8 cellular contexts compared by ENCODE assay signal in genomic region chr6:30828027-30828962, GRCh38. TPM values are rescaled to one million over a fixed set of nuclear protein-coding genes. Genes with fewer than 3 reads are reported as not detected.
DNase-seq lines count a peak whose midpoint lies in the region; ATAC-seq, FAIRE-seq and TF ChIP-seq lines count a peak whose summit lies in the region.

No MANE protein-coding gene starts in this region.

- intact Hi-C loops in K562 (cut with micrococcal nuclease): loop anchor here (1.0 to 5.0 kb wide), 6 partner anchors 49 to 259 kb away; partner anchors contain the start of genes FLOT1, IER3, MRPS18B and PPP1R10

- H3K4me1 ChIP-seq in K562 (replicated peaks in 1 of 2; ENCODE audit: control insufficient read depth in 2 of 2, insufficient read depth in 2 of 2, low read length in 2 of 2): peaks cover 11 to 23% of the 10 kb centered on the region in 2 experiments

- H3K27me3 ChIP-seq in K562 (ENCODE audit: control insufficient read depth in 2 of 2, insufficient read depth in 2 of 2, low read length in 2 of 2): no peaks in the 10 kb centered on the region

- in situ Hi-C loops in K562 (cut with MboI): loop anchor here (5.0 kb wide), 1 partner anchor 249 kb away; no protein-coding TSS in a partner anchor

- H3K27ac ChIP-seq in K562 (ENCODE audit: extremely low read depth, low read depth, low read length): peak overlapping the region; percentile 76

- H3K4me3 ChIP-seq in K562 (no peak overlapping the region), retinal pigment epithelial cell (ENCODE audit: low read length) (no peak overlapping the region)

- WGBS in K562 (ENCODE audit: insufficient coverage, low coverage, missing lambda C conversion rate): 43% methylated on average over 12 of the region's 12 CpGs

- no peaks in the 10 kb centered on the region for H4K20me1 ChIP-seq in K562 (replicated peaks; ENCODE audit: control insufficient read depth, insufficient read depth, low read length)

- TF ChIP-seq EP300 in K562 (IDR thresholded peaks at IDR 0.05; ENCODE audit: low read length): peak; percentile 69

- no peaks in the 10 kb centered on the region for H3K9me1 ChIP-seq in K562 (ENCODE audit: control insufficient read depth, insufficient read depth, low read length)

- FAIRE-seq in TTC549 (lab: Jason Lieb, UNC) (peak; percentile 45), K562 (lab: Jason Lieb, UNC) (peak; percentile 96)

- peak overlapping the region; percentile 92 for H2AFZ ChIP-seq in K562 (ENCODE audit: low read depth, low read length)

- TF ChIP-seq RAD21 in K562 (CRISPR knock-in tag; conservative IDR thresholded peaks at IDR 0.05 in 1 of 2, IDR thresholded peaks at IDR 0.05 in 1 of 2): peak; percentile 100

- H3K4me2 ChIP-seq in K562 (ENCODE audit: insufficient read depth, low read length): peak overlapping the region; percentile 70

- TF ChIP-seq POLR2A in K562 (conservative IDR thresholded peaks at IDR 0.05): no peak

- no peaks in the 10 kb centered on the region for H3K9me3 ChIP-seq in K562 (replicated peaks; ENCODE audit: control insufficient read depth, insufficient read depth, low read depth, low read length)

- peak overlapping the region; percentile 61 to 87 for H3K9ac ChIP-seq in K562 (ENCODE audit: insufficient read depth in 1 of 2, low read depth in 2 of 2, low read length in 2 of 2)

- peak; percentile 76 for DNase-seq in GM10248 (ENCODE audit: extremely low spot score)
- peak; percentile 45 for DNase-seq in NCI-H146 treated with DMSO at 0.1 percent for 48 hours (lab: John Stamatoyannopoulos, UW; ENCODE audit: unreplicated experiment)
- DNase-seq in K562 (ENCODE audit: extremely low read depth in 1 of 4, low spot score in 3 of 4): peak; percentile 92 to 95 (median 94)
- peak in 50 of 51 donors; percentile 29 to 93 (median 76) for DNase-seq in hypothalamus (lab: John Stamatoyannopoulos, UW)
- DNase-seq in retinal pigment epithelial cell (ENCODE audit: low read depth): peak; percentile 65

- CTCF ChIA-PET in GM10248 (lab: Yijun Ruan, JAX): interaction anchor here (0.7 to 21.1 kb wide), 44 partner anchors 7 to 295 kb away, joined by 3 to 252 read pairs (median 4); partner anchors contain the start of genes DDR1, FLOT1, GTF2H4 and IER3
- CTCF ChIA-PET in K562 (lab: Yijun Ruan, JAX; ENCODE audit: low intra/inter-chr PET ratio): interaction anchor here (0.6 to 4.2 kb wide), 14 partner anchors 47 to 364 kb away, joined by 3 to 45 read pairs (median 6); partner anchors contain the start of genes DDR1, FLOT1, IER3 and VARS2

- TF ChIP-seq CTCF in GM10248 (IDR thresholded peaks at IDR 0.05; ENCODE audit: control extremely low read depth, extremely low read depth, low read depth, missing control alignments) (peak; percentile 89), K562 (IDR thresholded peaks at IDR 0.05 in 2 of 3, conservative IDR thresholded peaks at IDR 0.05 in 1 of 3; ENCODE audit: insufficient read depth in 2 of 3, low read depth in 1 of 3, low read length in 3 of 3) (peak; percentile 97 to 99 (median 99)), retinal pigment epithelial cell (conservative IDR thresholded peaks at IDR 0.05; ENCODE audit: low read depth, low read length) (peak; percentile 98)

- ATAC-seq in K562: peak; percentile 97
- ATAC-seq in GM21528 (IDR thresholded peaks at IDR 0.05; ENCODE audit: low FRiP score, unreplicated experiment): no peak
- ATAC-seq in HG02973 (IDR thresholded peaks at IDR 0.05; ENCODE audit: unreplicated experiment): no peak

- no peaks in the 10 kb centered on the region for H3K36me3 ChIP-seq in K562 (ENCODE audit: control insufficient read depth, insufficient read depth, low read length)

- no TSS peak for BruUV-seq in K562 (replicated peaks; lab: Mats Ljungman, UMichigan)

- H3K79me2 ChIP-seq in K562 (ENCODE audit: control insufficient read depth, insufficient read depth, low read length): no peaks in the 10 kb centered on the region

- POLR2A ChIA-PET in GM10248 (lab: Yijun Ruan, JAX): no interaction called here
- POLR2A ChIA-PET in K562 (lab: Yijun Ruan, JAX): interaction anchor here (0.5 to 2.6 kb wide), 16 partner anchors 9 to 259 kb away, joined by 3 to 12 read pairs (median 4); partner anchors contain the start of gene VARS2

TF ChIP-seq in K562, 482 proteins besides CTCF, POLR2A, EP300 and RAD21 (continues in another document):
- TF ChIP-seq, protein P1, sequence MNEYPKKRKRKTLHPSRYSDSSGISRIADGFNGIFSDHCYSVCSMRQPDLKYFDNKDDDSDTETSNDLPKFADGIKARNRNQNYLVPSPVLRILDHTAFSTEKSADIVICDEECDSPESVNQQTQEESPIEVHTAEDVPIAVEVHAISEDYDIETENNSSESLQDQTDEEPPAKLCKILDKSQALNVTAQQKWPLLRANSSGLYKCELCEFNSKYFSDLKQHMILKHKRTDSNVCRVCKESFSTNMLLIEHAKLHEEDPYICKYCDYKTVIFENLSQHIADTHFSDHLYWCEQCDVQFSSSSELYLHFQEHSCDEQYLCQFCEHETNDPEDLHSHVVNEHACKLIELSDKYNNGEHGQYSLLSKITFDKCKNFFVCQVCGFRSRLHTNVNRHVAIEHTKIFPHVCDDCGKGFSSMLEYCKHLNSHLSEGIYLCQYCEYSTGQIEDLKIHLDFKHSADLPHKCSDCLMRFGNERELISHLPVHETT (CRISPR knock-in tag; conservative IDR thresholded peaks at IDR 0.05 in 1 of 2, IDR thresholded peaks at IDR 0.05 in 1 of 2): peak in 1 of 2 experiments; percentile 39; a peak in 1 of 4 replicates
- TF ChIP-seq DMBX1 (CRISPR knock-in tag; IDR thresholded peaks at IDR 0.05; ENCODE audit: borderline replicate concordance) (peak; percentile 54; the same call in 1 of the 2 replicates), ZNF79 (CRISPR knock-in tag; IDR thresholded peaks at IDR 0.05; ENCODE audit: low read depth) (0 out of 2 replicates have a peak, but pooled peaks have one; percentile 4), ZNF143 (CRISPR knock-in tag; IDR thresholded peaks at IDR 0.05) (no peak), YY1 (IDR thresholded peaks at IDR 0.05; ENCODE audit: borderline replicate concordance in 1 of 3, control insufficient read depth in 1 of 3, extremely low read depth in 1 of 3, insufficient read depth in 3 of 3, insufficient read length in 1 of 3, insufficient replicate concordance in 2 of 3, low read depth in 1 of 3, low read length in 2 of 3) (peak in 2 of 3 experiments; percentile 34 to 57), KLF13 (tag; IDR thresholded peaks at IDR 0.05; ENCODE audit: borderline replicate concordance, low read depth) (0 out of 2 replicates have a peak, but pooled peaks have one; percentile 42), MCM5 (IDR thresholded peaks at IDR 0.05; ENCODE audit: low read depth) (no peak), LEF1 (IDR thresholded peaks at IDR 0.05) (peak; percentile 49), ARID1B (IDR thresholded peaks at IDR 0.05) (peak; percentile 67), ZNF395 (CRISPR knock-in tag; IDR thresholded peaks at IDR 0.05) (peak; percentile 75; the same call in 1 of the 2 replicates), JUND (IDR thresholded peaks at IDR 0.05; ENCODE audit: borderline replicate concordance, low read depth, low read length) (peak; percentile 70), JUND (tag; IDR thresholded peaks at IDR 0.05; ENCODE audit: borderline replicate concordance, low read depth, low read length) (peak; percentile 67; the same call in 2 of the 3 replicates), ZNF695 (CRISPR knock-in tag; IDR thresholded peaks at IDR 0.05) (no peak), TEAD1 (CRISPR knock-in tag; IDR thresholded peaks at IDR 0.05) (peak in 1 of 2 experiments; percentile 49; a peak in 1 of 4 replicates)
- TF ChIP-seq, protein P2, sequence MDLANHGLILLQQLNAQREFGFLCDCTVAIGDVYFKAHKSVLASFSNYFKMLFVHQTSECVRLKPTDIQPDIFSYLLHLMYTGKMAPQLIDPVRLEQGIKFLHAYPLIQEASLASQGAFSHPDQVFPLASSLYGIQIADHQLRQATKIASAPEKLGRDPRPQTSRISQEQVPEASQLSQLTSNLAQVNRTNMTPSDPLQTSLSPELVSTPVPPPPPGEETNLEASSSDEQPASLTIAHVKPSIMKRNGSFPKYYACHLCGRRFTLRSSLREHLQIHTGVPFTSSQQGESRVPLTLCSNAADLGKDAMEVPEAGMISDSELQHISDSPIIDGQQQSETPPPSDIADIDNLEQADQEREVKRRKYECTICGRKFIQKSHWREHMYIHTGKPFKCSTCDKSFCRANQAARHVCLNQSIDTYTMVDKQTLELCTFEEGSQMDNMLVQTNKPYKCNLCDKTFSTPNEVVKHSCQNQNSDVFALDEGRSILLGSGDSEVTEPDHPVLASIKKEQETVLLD (IDR thresholded peaks at IDR 0.05): 0 out of 2 replicates have a peak, but pooled peaks have one; percentile 17

RNA-seq across cellular contexts. Expression of gene DDR1, which starts 56.0 kb away (rescaled TPM):
- total RNA-seq in K562 (2011; cell fraction: chromatin; rRNA removed; ENCODE audit: low replicate concordance): 77.6 and 145 TPM in 2 replicates
- 121 and 123 TPM in 2 replicates for total RNA-seq in K562 (2011; cell fraction: nucleolus; rRNA removed)
- 99.0 and 108 TPM in 2 replicates for total RNA-seq in K562 (2011; cell fraction: nucleoplasm; rRNA removed)
- total RNA-seq in K562 (2014; rRNA removed) (19.9 and 27.1 TPM in 2 replicates), K562 (2014; rRNA removed; fragmentation: Illumina TruSeq; extraction: Trizol) (10.5 and 12.2 TPM in 2 replicates), K562 (2015; rRNA removed; fragmentation: Illumina TruSeq; extraction: Trizol) (10.0 and 11.1 TPM in 2 replicates), K562 (2021) (42.9 and 44.6 TPM in 2 replicates)
- polyA plus RNA-seq in K562 (2011; rRNA removed) (11.2 and 19.0 TPM in 2 replicates), K562 (2014; fragmentation: Illumina TruSeq; extraction: Trizol) (16.0 and 19.8 TPM in 2 replicates), K562 (2014; fragmentation: Nextera tagmentation; extraction: Ambion mirVana) (1 to 10 TPM; 1.4 to 1.6 TPM), K562 (2014; rRNA removed) (19.3 and 20.2 TPM in 2 replicates)
- 17.3 and 19.2 TPM in 2 replicates for polyA plus RNA-seq in K562 (2011; cell fraction: cytosol; rRNA removed)
- polyA plus RNA-seq in K562 (2011; cell fraction: nucleus; rRNA removed): 47.9 and 67.4 TPM in 2 replicates
- 25.5 and 32.6 TPM in 2 replicates for polyA plus RNA-seq in K562 (2012)
- 16.3 and 21.0 TPM in 2 replicates for polyA minus RNA-seq in K562 (2011; rRNA and poly(A)+ RNA removed)
- polyA minus RNA-seq in K562 (2011; cell fraction: cytosol; rRNA and poly(A)+ RNA removed): 26.3 and 45.5 TPM in 2 replicates
- 27.9 and 41.7 TPM in 2 replicates for polyA minus RNA-seq in K562 (2011; cell fraction: nucleus; rRNA and poly(A)+ RNA removed)
